14 cellular contexts compared by ENCODE assay signal in genomic region chr1:162689745-162690671, GRCh38. TPM values are rescaled to one million over a fixed set of nuclear protein-coding genes. Genes with fewer than 3 reads are reported as not detected.
DNase-seq lines count a peak whose midpoint lies in the region; ATAC-seq and TF ChIP-seq lines count a peak whose summit lies in the region.
"Had no signal": no experiment of that assay in that cellular context is flagged by ENCODE, and none has a peak within 500 bp of the region (broad histone marks: within the 10 kb centered on the region; RNA-seq: fewer than 3 reads in every experiment).

No MANE protein-coding gene starts in this region.

- POLR2A ChIA-PET in RWPE1 (lab: Yijun Ruan, JAX; ENCODE audit: low non-redundant PET) = no interaction called here

- H3K79me2 ChIP-seq in fibroblast of lung (ENCODE audit: control insufficient read depth, insufficient read depth, low read length) = peaks cover 80% of the 10 kb centered on the region

- peaks cover 19% of the 10 kb centered on the region for H3K4me1 ChIP-seq in BLaER1
- H3K4me1 ChIP-seq in fibroblast of lung (ENCODE audit: control insufficient read depth, extremely low read depth, insufficient read depth, low read length) = peaks cover 32% of the 10 kb centered on the region
- H3K4me1 ChIP-seq in prostate gland (replicated peaks) = peaks cover 3% of the 10 kb centered on the region

- H3K36me3 ChIP-seq in BLaER1 = no peaks in the 10 kb centered on the region
- no peaks in the 10 kb centered on the region for H3K36me3 ChIP-seq in fibroblast of lung (ENCODE audit: control insufficient read depth, insufficient read depth, low read length)
- H3K36me3 ChIP-seq in prostate gland = no peaks in the 10 kb centered on the region

- WGBS in prostate gland = 73% methylated on average over 5 of the region's 5 CpGs

- TF ChIP-seq CTCF in RWPE1 (conservative IDR thresholded peaks at IDR 0.05; ENCODE audit: low read depth) = no peak
- no peak for TF ChIP-seq CTCF in fibroblast of lung (conservative IDR thresholded peaks at IDR 0.05 in 1 of 2, IDR thresholded peaks at IDR 0.05 in 1 of 2; ENCODE audit: low read depth in 1 of 2, low read length in 2 of 2)
- no peak for TF ChIP-seq CTCF in prostate gland (IDR thresholded peaks at IDR 0.05)

- CTCF ChIA-PET in RWPE1 (lab: Yijun Ruan, JAX) = no interaction called here

- TF ChIP-seq POLR2A in prostate gland (IDR thresholded peaks at IDR 0.05) = no peak

- H4K20me1 ChIP-seq in BLaER1 (no peaks in the 10 kb centered on the region), fibroblast of lung (ENCODE audit: control insufficient read depth, extremely low read depth, insufficient read depth, low read length) (no peaks in the 10 kb centered on the region)

- H3K4me2 ChIP-seq in BLaER1 (peak overlapping the region; percentile 54; the same call in 1 of the 2 replicates), fibroblast of lung (ENCODE audit: extremely low read depth, insufficient read depth, low read length) (peak overlapping the region; percentile 83)

- no peaks in the 10 kb centered on the region for H3K9me3 ChIP-seq in BLaER1
- no peaks in the 10 kb centered on the region for H3K9me3 ChIP-seq in fibroblast of lung (ENCODE audit: control insufficient read depth, insufficient read depth, low read depth, low read length)
- no peaks in the 10 kb centered on the region for H3K9me3 ChIP-seq in prostate gland
- H3K9me3 ChIP-seq: mucosa of descending colon had no signal

- H3K4me3 ChIP-seq in BLaER1 = no peak overlapping the region
- no peak overlapping the region for H3K4me3 ChIP-seq in fibroblast of lung (replicated peaks in 1 of 4; ENCODE audit: control extremely low read depth in 1 of 4, insufficient read depth in 1 of 4, low read depth in 3 of 4, low read length in 4 of 4)
- no peak overlapping the region for H3K4me3 ChIP-seq in prostate gland
- H3K4me3 ChIP-seq: mucosa of descending colon had no signal

- ATAC-seq in HG03135 (IDR thresholded peaks at IDR 0.05; ENCODE audit: unreplicated experiment) = no peak
- no peak for ATAC-seq in GM21447 (IDR thresholded peaks at IDR 0.05; ENCODE audit: unreplicated experiment)
- ATAC-seq: stimulated activated naive B cell treated with anti-CD40 and anti-IgM and Interleukin-4, amounts not matched to agents 10 μg/mL and 1 μg/mL and 100 μg/mL, for 72 hours had no signal

- DNase-seq in RWPE1 (ENCODE audit: low spot score) = no peak
- DNase-seq in fibroblast of lung (ENCODE audit: low read depth in 2 of 2) = peak in 1 of 2 donors; percentile 54
- DNase-seq in prostate gland (ENCODE audit: low spot score) = no peak
- DNase-seq in NCI-H2081 (lab: John Stamatoyannopoulos, UW) = no peak
- DNase-seq in DMS114 treated with DMSO at 0.1 percent for 48 hours (lab: John Stamatoyannopoulos, UW; ENCODE audit: unreplicated experiment) = no peak
- DNase-seq: CD8-positive, alpha-beta memory T cell; KG1; mucosa of descending colon; NCI-H526; stimulated activated naive B cell treated with anti-CD40 and anti-IgM and Interleukin-4, amounts not matched to agents 10 μg/mL and 1 μg/mL and 100 μg/mL, for 72 hours; T-helper 1 cell had no signal

- no peaks in the 10 kb centered on the region for H3K27me3 ChIP-seq in BLaER1
- no peaks in the 10 kb centered on the region for H3K27me3 ChIP-seq in fibroblast of lung (ENCODE audit: control insufficient read depth, insufficient read depth, low read length)
- H3K27me3 ChIP-seq in prostate gland (replicated peaks; ENCODE audit: insufficient read depth) = no peaks in the 10 kb centered on the region

- no peak overlapping the region for H2AFZ ChIP-seq in fibroblast of lung (ENCODE audit: low read length)

- intact Hi-C loops in prostate gland (cut with DNase I) = no loop called here

- H3K9ac ChIP-seq in BLaER1 = no peak overlapping the region
- H3K9ac ChIP-seq in fibroblast of lung (ENCODE audit: insufficient read depth, low read length) = no peak overlapping the region

- H3K27ac ChIP-seq in BLaER1 = 0 out of 2 replicates have a peak overlapping the region, but pooled peaks have one; percentile 18
- peak overlapping the region; percentile 47; the same call in 1 of the 2 replicates for H3K27ac ChIP-seq in RWPE1
- peak overlapping the region; percentile 87 for H3K27ac ChIP-seq in fibroblast of lung (ENCODE audit: insufficient read depth, low read length)
- H3K27ac ChIP-seq in prostate gland = peak overlapping the region; percentile 27 to 38

RNA-seq across cellular contexts. Expression of gene DDR2, which starts 57.7 kb away (rescaled TPM):
- total RNA-seq in fibroblast of lung = 252 and 303 TPM in 2 replicates
- 144 and 192 TPM in 2 replicates for polyA plus RNA-seq in fibroblast of lung
- 65.9 and 114 TPM in 2 replicates for polyA plus RNA-seq in fibroblast of lung (2012)
- polyA minus RNA-seq in fibroblast of lung (ENCODE audit: low replicate concordance) = 313 and 334 TPM in 2 replicates
- 10 to 100 TPM; 14.2 to 27.0 TPM for total RNA-seq in prostate gland

Comparison
In these comparisons a context has a peak if more than half of its experiments do, and no peak if none do; other contexts are left out.
1. H3K27ac ChIP-seq: peak in every context shown above with its lines; median percentile 87 in fibroblast of lung; 47 in RWPE1; 32 in prostate gland; 18 in BLaER1.